1 cellular context compared by ENCODE assay signal in genomic region chr19:19670070-19670551, GRCh38.
TF ChIP-seq lines count a peak whose summit lies in the region.

No MANE protein-coding gene starts in this region.

TF ChIP-seq in GM12878, 131 proteins besides CTCF, POLR2A, EP300 and RAD21:
- no peak for TF ChIP-seq CEBPZ (IDR thresholded peaks at IDR 0.05; ENCODE audit: low read depth, low read length)
- TF ChIP-seq POLR2AphosphoS2 (IDR thresholded peaks at IDR 0.05; ENCODE audit: low read depth, low read length), result no peak
- no peak for TF ChIP-seq SPI1 (IDR thresholded peaks at IDR 0.05; ENCODE audit: borderline replicate concordance, insufficient read depth, low read depth, low read length)
- TF ChIP-seq STAT1 (conservative IDR thresholded peaks at IDR 0.05), result no peak
- no peak for TF ChIP-seq SP1 (IDR thresholded peaks at IDR 0.05; ENCODE audit: low read depth, low read length)
- no peak for TF ChIP-seq EGR1 (IDR thresholded peaks at IDR 0.05; ENCODE audit: borderline replicate concordance in 1 of 2, low read depth in 2 of 2, low read length in 2 of 2)
- no peak for TF ChIP-seq ZNF384 (IDR thresholded peaks at IDR 0.05; ENCODE audit: borderline replicate concordance, low read depth, low read length)
- TF ChIP-seq BCL11A (IDR thresholded peaks at IDR 0.05; ENCODE audit: low read depth, low read length), result no peak
- TF ChIP-seq BACH1 (IDR thresholded peaks at IDR 0.05; ENCODE audit: borderline replicate concordance), result no peak
- TF ChIP-seq SUPT20H (IDR thresholded peaks at IDR 0.05; ENCODE audit: borderline replicate concordance, control insufficient read depth, low read depth, low read length), result no peak
- TF ChIP-seq SMARCA5 (IDR thresholded peaks at IDR 0.05), result no peak
- TF ChIP-seq MYC (IDR thresholded peaks at IDR 0.05; ENCODE audit: insufficient read depth, insufficient read length, insufficient replicate concordance, low read length, severe bottlenecking), result no peak
- no peak for TF ChIP-seq PAX8 (IDR thresholded peaks at IDR 0.05)
- no peak for TF ChIP-seq CBX3 (IDR thresholded peaks at IDR 0.05; ENCODE audit: borderline replicate concordance, low read depth)
